ENCODE assay signal across 8 cellular contexts in genomic region chr10:61974611-61975010, GRCh38.
DNase-seq lines count a peak whose midpoint lies in the region; ATAC-seq and TF ChIP-seq lines count a peak whose summit lies in the region.

No MANE protein-coding gene starts in this region.

- H3K27ac ChIP-seq in Peyer's patch (peak overlapping the region; percentile 4 to 47 (median 26)), skeletal muscle tissue (ENCODE audit: low read depth, low read length) (peak overlapping the region; percentile 48), WERI-Rb-1 (no peak overlapping the region)

- peaks cover 0 to 33% (median 4%) of the 10 kb centered on the region in 4 donors for H3K4me1 ChIP-seq in Peyer's patch
- peaks cover 13 to 32% (median 14%) of the 10 kb centered on the region in 3 donors for H3K4me1 ChIP-seq in skeletal muscle tissue (ENCODE audit: control insufficient read depth in 3 of 3, insufficient read depth in 3 of 3, low read length in 3 of 3)

- TF ChIP-seq CTCF in Peyer's patch (IDR thresholded peaks at IDR 0.05) (no peak), WERI-Rb-1 (IDR thresholded peaks at IDR 0.05; ENCODE audit: low read depth, low read length) (no peak)

- H3K27me3 ChIP-seq in Peyer's patch, result no peaks in the 10 kb centered on the region
- H3K27me3 ChIP-seq in skeletal muscle tissue (ENCODE audit: control insufficient read depth in 3 of 3, insufficient read depth in 3 of 3, low read length in 3 of 3), result no peaks in the 10 kb centered on the region
- no peaks in the 10 kb centered on the region for H3K27me3 ChIP-seq in WERI-Rb-1 (ENCODE audit: insufficient read depth, low read depth, severe bottlenecking)

- DNase-seq in DMS 273 (lab: John Stamatoyannopoulos, UW; ENCODE audit: unreplicated experiment), result peak; percentile 69
- DNase-seq in DMS 273 treated with DMSO at 0.1 percent for 48 hours (lab: John Stamatoyannopoulos, UW), result no peak
- peak in 2 of 3 donors; percentile 61 to 78 for DNase-seq in Peyer's patch
- DNase-seq in foreskin melanocyte, result peak; percentile 97
- no peak for DNase-seq in WERI-Rb-1
- DNase-seq in cerebellum (ENCODE audit: low spot score), result no peak

- H3K36me3 ChIP-seq in Peyer's patch (no peaks in the 10 kb centered on the region), skeletal muscle tissue (ENCODE audit: control insufficient read depth in 3 of 3, insufficient read depth in 3 of 3, low read length in 3 of 3) (no peaks in the 10 kb centered on the region), WERI-Rb-1 (no peaks in the 10 kb centered on the region)

- no peak for ATAC-seq in HG02885 (IDR thresholded peaks at IDR 0.05; ENCODE audit: poor library complexity, unreplicated experiment)

- H3K9me3 ChIP-seq in Peyer's patch, result peaks cover 0 to 6% (median 0%) of the 10 kb centered on the region in 4 donors
- no peaks in the 10 kb centered on the region for H3K9me3 ChIP-seq in skeletal muscle tissue (ENCODE audit: control insufficient read depth in 3 of 3, low read length in 3 of 3)
- peaks cover 3% of the 10 kb centered on the region for H3K9me3 ChIP-seq in WERI-Rb-1 (ENCODE audit: severe bottlenecking)

- TF ChIP-seq POLR2A in Peyer's patch (IDR thresholded peaks at IDR 0.05), result no peak

- peak overlapping the region in 1 of 3 donors; percentile 40 for H3K9ac ChIP-seq in skeletal muscle tissue (ENCODE audit: low read depth in 1 of 3, low read length in 3 of 3)

- H3K4me3 ChIP-seq in Peyer's patch (no peak overlapping the region), skeletal muscle tissue (ENCODE audit: low read length in 3 of 3) (peak overlapping the region in 1 of 3 donors; percentile 43), WERI-Rb-1 (ENCODE audit: low read depth, low read length) (no peak overlapping the region)

Comparison
In these comparisons a context has a peak if more than half of its experiments do, and no peak if none do; other contexts are left out.
1. DNase-seq: peak in DMS 273 (single experiment), Peyer's patch (2 of 3) and foreskin melanocyte (single experiment); none in DMS 273 treated with DMSO at 0.1 percent for 48 hours (single experiment), WERI-Rb-1 (single experiment) and cerebellum (single experiment).